8 cellular contexts compared by ENCODE assay signal in the genomic region with DNA sequence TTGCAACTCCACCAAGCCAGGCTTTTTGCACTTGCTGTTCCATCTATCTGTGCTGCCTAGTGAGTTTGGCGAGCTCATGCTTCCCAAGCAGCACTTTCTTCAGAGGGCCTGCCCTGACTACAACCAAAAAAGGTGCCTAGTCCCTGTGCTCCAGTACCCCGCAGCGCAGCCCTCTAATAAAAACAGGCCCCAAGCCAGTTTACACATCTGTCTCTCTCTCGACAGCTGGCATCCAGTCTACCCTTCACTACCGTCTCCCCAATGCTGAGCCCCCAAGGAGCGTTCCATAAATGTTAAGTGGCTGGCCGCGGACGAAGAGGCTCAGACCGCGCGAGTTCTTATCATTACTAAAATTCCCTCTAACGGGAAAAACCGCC. TPM values are rescaled to one million over a fixed set of nuclear protein-coding genes. Genes with fewer than 3 reads are reported as not detected.
DNase-seq lines count a peak whose midpoint lies in the region; ATAC-seq and TF ChIP-seq lines count a peak whose summit lies in the region.

No MANE protein-coding gene starts in this region.

- peak overlapping the region; percentile 76 for H3K9ac ChIP-seq in parathyroid adenoma

- TF ChIP-seq POLR2A in gastroesophageal sphincter (IDR thresholded peaks at IDR 0.05) = no peak

- H3K27ac ChIP-seq in gastroesophageal sphincter (peak overlapping the region; percentile 65 to 94 (median 80)), parathyroid adenoma (peak overlapping the region; percentile 69)

- POLR2A ChIA-PET in activated B cell treated with CpG ODN at 0.5 μM for 24 hours (lab: Charles Lee) = interaction anchor here (1.0 to 2.2 kb wide), 11 partner anchors 15 to 882 kb away, joined by 3 to 12 read pairs (median 5); a partner anchor contains a TSS

- H3K27me3 Mint-ChIP-seq in activated B cell treated with CpG ODN at 0.5 μM for 24 hours = peaks cover 5% of the 10 kb centered on the region

- peak; percentile 13 for ATAC-seq in GM18511 (IDR thresholded peaks at IDR 0.05; ENCODE audit: unreplicated experiment)
- peak; percentile 24 for ATAC-seq in HG03025 (IDR thresholded peaks at IDR 0.05; ENCODE audit: low FRiP score, unreplicated experiment)
- ATAC-seq in activated B cell treated with CpG ODN at 0.5 μM for 24 hours (ENCODE audit: low read depth) = peak; percentile 4
- ATAC-seq in gastroesophageal sphincter = no peak
- ATAC-seq in HG03097 (IDR thresholded peaks at IDR 0.05; ENCODE audit: low FRiP score, unreplicated experiment) = no peak

- H3K27me3 ChIP-seq in gastroesophageal sphincter (no peaks in the 10 kb centered on the region), parathyroid adenoma (ENCODE audit: control insufficient read depth, insufficient read depth, low read length) (no peaks in the 10 kb centered on the region)

- H3K79me2 ChIP-seq in parathyroid adenoma = peaks cover 21% of the 10 kb centered on the region

- no peak for TF ChIP-seq EP300 in gastroesophageal sphincter (IDR thresholded peaks at IDR 0.05)

- peak overlapping the region; percentile 96 for H3K4me3 Mint-ChIP-seq in activated B cell treated with CpG ODN at 0.5 μM for 24 hours

- H3K36me3 ChIP-seq in gastroesophageal sphincter (no peaks in the 10 kb centered on the region), parathyroid adenoma (ENCODE audit: control insufficient read depth, insufficient read depth, low read length) (no peaks in the 10 kb centered on the region)

- H3K36me3 Mint-ChIP-seq in activated B cell treated with CpG ODN at 0.5 μM for 24 hours (ENCODE audit: low read depth) = peaks cover 23% of the 10 kb centered on the region

- H2AFZ ChIP-seq in parathyroid adenoma = peak overlapping the region; percentile 70

- H3K4me3 ChIP-seq in gastroesophageal sphincter = peak overlapping the region; percentile 81 to 91
- peak overlapping the region; percentile 94 for H3K4me3 ChIP-seq in parathyroid adenoma (ENCODE audit: low read depth, low read length)

- peak overlapping the region; percentile 96 for H3K4me2 ChIP-seq in parathyroid adenoma (ENCODE audit: low read length)

- H3K4me1 ChIP-seq in gastroesophageal sphincter = peaks cover 6 to 49% (median 16%) of the 10 kb centered on the region in 3 donors
- H3K4me1 ChIP-seq in parathyroid adenoma = no peaks in the 10 kb centered on the region

- H3K9me3 Mint-ChIP-seq in activated B cell treated with CpG ODN at 0.5 μM for 24 hours = peaks cover 2% of the 10 kb centered on the region

- H3K27ac Mint-ChIP-seq in activated B cell treated with CpG ODN at 0.5 μM for 24 hours = peak overlapping the region; percentile 90

- TF ChIP-seq CTCF in activated B cell treated with CpG ODN at 0.5 μM for 24 hours (IDR thresholded peaks at IDR 0.05) (no peak), gastroesophageal sphincter (IDR thresholded peaks at IDR 0.05) (no peak), parathyroid adenoma (IDR thresholded peaks at IDR 0.05) (no peak)

- 0 to 7% methylated on average over 1 to 3 of the region's 14 CpGs for WGBS in gastroesophageal sphincter (ENCODE audit: low coverage in 1 of 2), 2 donors

- intact Hi-C loops in activated B cell treated with CpG ODN at 0.5 μM for 24 hours (cut with micrococcal nuclease) = loop anchor here (2.0 kb wide), 3 partner anchors 438 to 1698 kb away; a partner anchor contains a TSS

- CTCF ChIA-PET in activated B cell treated with CpG ODN at 0.5 μM for 24 hours (lab: Charles Lee) = interaction anchor here (0.7 to 2.3 kb wide), 11 partner anchors 16 to 486 kb away, joined by 3 to 15 read pairs (median 5); a partner anchor contains a TSS

- peaks cover 34% of the 10 kb centered on the region for H3K4me1 Mint-ChIP-seq in activated B cell treated with CpG ODN at 0.5 μM for 24 hours

- no peak for DNase-seq in activated B cell treated with CpG ODN at 0.5 μM for 24 hours
- no peak for DNase-seq in NK-92 treated with Interleukin-12 subunit alpha and Interleukin-12 subunit beta, amount 100 ng/mL, for 24 hours (lab: John Stamatoyannopoulos, UW)
- DNase-seq in NCI-H128 (lab: John Stamatoyannopoulos, UW; ENCODE audit: unreplicated experiment) = no peak

- no peaks in the 10 kb centered on the region for H3K9me3 ChIP-seq in gastroesophageal sphincter
- no peaks in the 10 kb centered on the region for H3K9me3 ChIP-seq in parathyroid adenoma (ENCODE audit: control insufficient read depth, low read length)

RNA-seq across cellular contexts. Expression of a gene that starts 0.5 kb away (rescaled TPM):
- total RNA-seq in activated B cell treated with CpG ODN at 0.5 μM for 24 hours = 50.4 and 51.9 TPM in 2 replicates
- total RNA-seq in gastroesophageal sphincter = 10 to 100 TPM; 36.7 to 51.4 (median 39.2) TPM

RNA-seq across cellular contexts. Expression of a gene that starts 56.9 kb away (rescaled TPM):
- total RNA-seq in activated B cell treated with CpG ODN at 0.5 μM for 24 hours = 5.5 and 6.2 TPM in 2 replicates
- 1 to 10 TPM; 6.1 to 7.5 (median 7.4) TPM for total RNA-seq in gastroesophageal sphincter

Comparison
In these comparisons a context has a peak if more than half of its experiments do, and no peak if none do; other contexts are left out.
1. ATAC-seq: peak in GM18511 (single experiment), HG03025 (single experiment) and activated B cell treated with CpG ODN at 0.5 μM for 24 hours (single experiment); none in gastroesophageal sphincter (single experiment) and HG03097 (single experiment).